25 cellular contexts compared by ENCODE assay signal in genomic region chr4:122766353-122766705, GRCh38.
"Had no signal": no experiment of that assay in that cellular context is flagged by ENCODE, and none has a peak within 500 bp of the region (broad histone marks: within the 10 kb centered on the region; RNA-seq: fewer than 3 reads in every experiment).

No MANE protein-coding gene starts in this region.

- H2AFZ ChIP-seq: neural progenitor cell had no signal

- H3K4me3 ChIP-seq: colonic mucosa, dorsolateral prefrontal cortex, esophagus squamous epithelium, heart right ventricle, lung, neural progenitor cell, tibial artery had no signal

- H3K4me1 ChIP-seq: colonic mucosa had no signal

- DNase-seq: activated CD4-positive, alpha-beta T cell treated with anti-CD3 and anti-CD28 coated beads, Interleukin-2, amount 10 ng/mL, durations not matched to agents 7 days and 5 days; activated CD4-positive, CD25-positive, alpha-beta regulatory T cell treated with anti-CD3 and anti-CD28 coated beads, Interleukin-2, amount 50 U/mL, for 72 hours; activated gamma-delta T cell treated with Interleukin-2 at 50 U/mL for 16 hours; activated T-cell treated with anti-CD3 and anti-CD28 coated beads, Interleukin-2, amount 50 U/mL, for 1 hour; anterior cingulate cortex; central memory CD4-positive, alpha-beta T cell; colonic mucosa; dorsolateral prefrontal cortex; esophagus squamous epithelium; heart right ventricle; kidney; naive thymus-derived CD8-positive, alpha-beta T cell; retina; stimulated activated CD4-positive, alpha-beta T cell treated with anti-CD3 and anti-CD28 coated beads, Interleukin-4, amount 100 ng/mL, for 4 hours; T-helper 1 cell; WERI-Rb-1 had no signal

- H3K27me3 ChIP-seq: colonic mucosa, dorsolateral prefrontal cortex, esophagus squamous epithelium, heart right ventricle, neural progenitor cell, tibial artery had no signal

- H3K9me3 Mint-ChIP-seq: activated CD4-positive, alpha-beta T cell treated with anti-CD3 and anti-CD28 coated beads, Interleukin-2, amount 10 ng/mL, durations not matched to agents 7 days and 5 days; activated naive CD4-positive, alpha-beta T cell treated with anti-CD3 and anti-CD28 coated beads, Interleukin-2, amount 50 U/mL, for 24 hours; mesothelial cell of epicardium; naive thymus-derived CD8-positive, alpha-beta T cell; neural progenitor cell; stimulated activated naive CD8-positive, alpha-beta T cell treated with anti-CD3 and anti-CD28 coated beads, Interleukin-15, Interleukin-2, amounts not matched to agents 100 ng/mL and 50 ng/mL, for 24 hours had no signal

- FAIRE-seq: kidney, TTC549 had no signal

- H3K27me3 Mint-ChIP-seq: activated CD4-positive, alpha-beta T cell treated with anti-CD3 and anti-CD28 coated beads, Interleukin-2, amount 10 ng/mL, durations not matched to agents 7 days and 5 days; activated naive CD4-positive, alpha-beta T cell treated with anti-CD3 and anti-CD28 coated beads, Interleukin-2, amount 50 U/mL, for 24 hours; naive thymus-derived CD8-positive, alpha-beta T cell; progenitor cell of endocrine pancreas had no signal

- H3K27ac Mint-ChIP-seq: activated CD4-positive, alpha-beta T cell treated with anti-CD3 and anti-CD28 coated beads, Interleukin-2, amount 10 ng/mL, durations not matched to agents 7 days and 5 days; activated naive CD4-positive, alpha-beta T cell treated with anti-CD3 and anti-CD28 coated beads, Interleukin-2, amount 50 U/mL, for 24 hours; mesothelial cell of epicardium; naive thymus-derived CD8-positive, alpha-beta T cell; neural progenitor cell; progenitor cell of endocrine pancreas; stimulated activated naive CD8-positive, alpha-beta T cell treated with anti-CD3 and anti-CD28 coated beads, Interleukin-15, Interleukin-2, amounts not matched to agents 100 ng/mL and 50 ng/mL, for 24 hours had no signal

- H3K4me2 ChIP-seq: neural progenitor cell had no signal

- H3K36me3 ChIP-seq: colonic mucosa, esophagus squamous epithelium, heart right ventricle, neural progenitor cell, tibial artery, WERI-Rb-1 had no signal

- H3K4me3 Mint-ChIP-seq: activated CD4-positive, alpha-beta T cell treated with anti-CD3 and anti-CD28 coated beads, Interleukin-2, amount 10 ng/mL, durations not matched to agents 7 days and 5 days; activated naive CD4-positive, alpha-beta T cell treated with anti-CD3 and anti-CD28 coated beads, Interleukin-2, amount 50 U/mL, for 24 hours; brain; mesothelial cell of epicardium; naive thymus-derived CD8-positive, alpha-beta T cell; neural progenitor cell; stimulated activated naive CD8-positive, alpha-beta T cell treated with anti-CD3 and anti-CD28 coated beads, Interleukin-15, Interleukin-2, amounts not matched to agents 100 ng/mL and 50 ng/mL, for 24 hours had no signal

- H3K9me3 ChIP-seq: colonic mucosa, esophagus squamous epithelium, heart right ventricle, tibial artery had no signal

- ATAC-seq: naive thymus-derived CD8-positive, alpha-beta T cell had no signal

- H3K27ac ChIP-seq: colonic mucosa, dorsolateral prefrontal cortex, esophagus squamous epithelium, heart right ventricle, neural progenitor cell, WERI-Rb-1 had no signal

- H3K9ac ChIP-seq: neural progenitor cell had no signal
